Comparison of ENCODE assay signal across 14 cellular contexts in genomic region chr10:74033724-74034123, GRCh38. TPM values are rescaled to one million over a fixed set of nuclear protein-coding genes. Genes with fewer than 3 reads are reported as not detected.
DNase-seq lines count a peak whose midpoint lies in the region; ATAC-seq and TF ChIP-seq lines count a peak whose summit lies in the region.
"Had no signal": no experiment of that assay in that cellular context is flagged by ENCODE, and none has a peak within 500 bp of the region (broad histone marks: within the 10 kb centered on the region; RNA-seq: fewer than 3 reads in every experiment).

No MANE protein-coding gene starts in this region.

- in situ Hi-C loops in gastrocnemius medialis (cut with MboI; ENCODE audit: low sequenced_read_pairs in 4 of 4), result no loop called here

- H3K79me2 ChIP-seq in Karpas-422 (ENCODE audit: low read length), result peaks cover 66% of the 10 kb centered on the region

- H3K27ac Mint-ChIP-seq in CD8-positive, alpha-beta T cell, result peak overlapping the region; percentile 55

- H3K27me3 ChIP-seq in CD8-positive, alpha-beta T cell (ENCODE audit: insufficient read depth, low read length), result no peaks in the 10 kb centered on the region
- H3K27me3 ChIP-seq in Karpas-422 (ENCODE audit: low read length) (no peaks in the 10 kb centered on the region), gastrocnemius medialis (no peaks in the 10 kb centered on the region), H7 (ENCODE audit: control insufficient read depth, insufficient read depth, low read length) (no peaks in the 10 kb centered on the region)
- H3K27me3 ChIP-seq: body of pancreas, pancreas, testis had no signal

- no peak for DNase-seq in CD8-positive, alpha-beta T cell
- no peak for DNase-seq in Karpas-422
- DNase-seq in epithelial cell of prostate (ENCODE audit: low read depth, low spot score), result no peak
- DNase-seq in gastrocnemius medialis, result no peak
- no peak for DNase-seq in LoVo (ENCODE audit: low spot score)
- no peak for DNase-seq in H7
- DNase-seq in superior temporal gyrus (ENCODE audit: extremely low spot score), result no peak
- DNase-seq in NOMO-1 treated with DMSO at 0.1 percent for 48 hours (lab: John Stamatoyannopoulos, UW; ENCODE audit: unreplicated experiment), result no peak
- DNase-seq: activated gamma-delta T cell; body of pancreas; effector memory CD4-positive, alpha-beta T cell; foreskin melanocyte; pancreas; testis had no signal

- H3K4me3 Mint-ChIP-seq in CD8-positive, alpha-beta T cell, result no peak overlapping the region

- no peak overlapping the region for H3K4me2 ChIP-seq in Karpas-422 (ENCODE audit: low read depth, low read length, poor library complexity, severe bottlenecking)

- no peaks in the 10 kb centered on the region for H3K27me3 Mint-ChIP-seq in CD8-positive, alpha-beta T cell (ENCODE audit: low read depth)

- ATAC-seq in CD8-positive, alpha-beta T cell, result no peak
- ATAC-seq in gastrocnemius medialis, result peak; percentile 54 to 70
- ATAC-seq: body of pancreas had no signal

- no peaks in the 10 kb centered on the region for H4K20me1 ChIP-seq in Karpas-422 (ENCODE audit: insufficient read depth, low read depth, low read length)

- no peak overlapping the region for H3K27ac ChIP-seq in CD8-positive, alpha-beta T cell (ENCODE audit: low read depth, low read length)
- H3K27ac ChIP-seq in Karpas-422 (ENCODE audit: low read length) (peak overlapping the region; percentile 44), epithelial cell of prostate (peak overlapping the region; percentile 58), gastrocnemius medialis (peak overlapping the region; percentile 93 to 97 (median 95))
- H3K27ac ChIP-seq: pancreas had no signal

- H3K9me2 ChIP-seq in Karpas-422 (replicated peaks; ENCODE audit: insufficient read depth, low read length), result no peaks in the 10 kb centered on the region

- no peaks in the 10 kb centered on the region for H3K4me1 ChIP-seq in CD8-positive, alpha-beta T cell (ENCODE audit: insufficient read depth, low read length)
- peaks cover 42% of the 10 kb centered on the region for H3K4me1 ChIP-seq in Karpas-422 (ENCODE audit: low read length)
- peaks cover 81 to 84% of the 10 kb centered on the region in 2 donors for H3K4me1 ChIP-seq in gastrocnemius medialis

- H3K4me3 ChIP-seq in CD8-positive, alpha-beta T cell (ENCODE audit: low read depth, low read length), result no peak overlapping the region
- H3K4me3 ChIP-seq in Karpas-422 (ENCODE audit: low read length) (no peak overlapping the region), gastrocnemius medialis (no peak overlapping the region), H7 (ENCODE audit: insufficient read depth, low read depth, low read length) (no peak overlapping the region)
- H3K4me3 ChIP-seq: body of pancreas, pancreas, testis had no signal

- H2AFZ ChIP-seq in Karpas-422 (ENCODE audit: low read length), result no peak overlapping the region

- intact Hi-C loops in CD8-positive, alpha-beta T cell (cut with DNase I, micrococcal nuclease), result loop anchor here in 1 of 2 experiments (2.0 kb wide), 1 partner anchor 147 kb away; no protein-coding TSS in a partner anchor
- intact Hi-C loops in gastrocnemius medialis (cut with DNase I; ENCODE audit: low total_unique reads), result no loop called here

- H3K4me1 Mint-ChIP-seq in CD8-positive, alpha-beta T cell (ENCODE audit: low read depth), result peaks cover 17% of the 10 kb centered on the region

- no peaks in the 10 kb centered on the region for H3K36me3 ChIP-seq in CD8-positive, alpha-beta T cell (ENCODE audit: insufficient read depth, low read length)
- H3K36me3 ChIP-seq in Karpas-422 (ENCODE audit: insufficient read depth, low read length) (no peaks in the 10 kb centered on the region), gastrocnemius medialis (no peaks in the 10 kb centered on the region), H7 (replicated peaks; ENCODE audit: control insufficient read depth, insufficient read depth, low read length) (peaks cover 5% of the 10 kb centered on the region)
- H3K36me3 ChIP-seq: pancreas had no signal

- POLR2A ChIA-PET in CD8-positive, alpha-beta T cell (lab: Charles Lee), result no interaction called here

- H3K9ac ChIP-seq in Karpas-422 (ENCODE audit: low read length), result no peak overlapping the region

- CTCF ChIA-PET in CD8-positive, alpha-beta T cell (lab: Charles Lee), result interaction anchor here (1.4 to 3.3 kb wide), 3 partner anchors 93 to 180 kb away, joined by 4 to 17 read pairs (median 13); no protein-coding TSS in a partner anchor

- TF ChIP-seq CTCF in CD8-positive, alpha-beta T cell (IDR thresholded peaks at IDR 0.05), result no peak
- no peak for TF ChIP-seq CTCF in gastrocnemius medialis (IDR thresholded peaks at IDR 0.05 in 4 of 5, conservative IDR thresholded peaks at IDR 0.05 in 1 of 5)

- no peaks in the 10 kb centered on the region for H3K9me3 ChIP-seq in CD8-positive, alpha-beta T cell (ENCODE audit: low read length)
- no peaks in the 10 kb centered on the region for H3K9me3 ChIP-seq in Karpas-422 (ENCODE audit: low read length)
- H3K9me3 ChIP-seq in gastrocnemius medialis, result no peaks in the 10 kb centered on the region
- H3K9me3 ChIP-seq: body of pancreas, pancreas, testis had no signal

- TF ChIP-seq POLR2A in gastrocnemius medialis (IDR thresholded peaks at IDR 0.05), result no peak

- H3K36me3 Mint-ChIP-seq in CD8-positive, alpha-beta T cell, result no peaks in the 10 kb centered on the region

- no peaks in the 10 kb centered on the region for H3K9me3 Mint-ChIP-seq in CD8-positive, alpha-beta T cell

RNA-seq across cellular contexts. Expression of gene VCL, which starts 35.8 kb away (rescaled TPM):
- 1 to 10 TPM; 6.6 to 9.4 TPM for total RNA-seq in CD8-positive, alpha-beta T cell
- 37.6 and 50.5 TPM in 2 replicates for total RNA-seq in Karpas-422 (2014; rRNA removed; shearing (Covaris generic); ENCODE audit: low replicate concordance)
- 100 to 1,000 TPM; 129 to 299 (median 210) TPM for total RNA-seq in gastrocnemius medialis
- total RNA-seq in H7 (2014; rRNA removed; shearing (Covaris generic)), result 194 and 200 TPM in 2 replicates
